ENCODE assay signal across 2 cellular contexts in genomic region chr4:74412225-74412624, GRCh38.
A peak's percentile ranks its signal among the peaks of the same experiment; 100 is the strongest.
TF ChIP-seq lines count a peak whose summit lies in the region.

No MANE protein-coding gene starts in this region.

TF ChIP-seq in A549, 52 proteins besides CTCF, POLR2A, EP300 and RAD21:
- TF ChIP-seq MAFK (IDR thresholded peaks at IDR 0.05; ENCODE audit: partially characterized antibody) (peak; percentile 32), PHF8 (IDR thresholded peaks at IDR 0.05; ENCODE audit: borderline replicate concordance, low read depth) (no peak)
TF ChIP-seq in A549: peak in this region for 1.

TF ChIP-seq in IMR-90, 13 proteins besides CTCF, POLR2A, EP300 and RAD21:
- TF ChIP-seq MAFK (IDR thresholded peaks at IDR 0.05; ENCODE audit: low read depth, low read length) (peak; percentile 40), RCOR1 (IDR thresholded peaks at IDR 0.05; ENCODE audit: insufficient replicate concordance, low read length) (no peak)
